27 cellular contexts compared by ENCODE assay signal in the genomic region with DNA sequence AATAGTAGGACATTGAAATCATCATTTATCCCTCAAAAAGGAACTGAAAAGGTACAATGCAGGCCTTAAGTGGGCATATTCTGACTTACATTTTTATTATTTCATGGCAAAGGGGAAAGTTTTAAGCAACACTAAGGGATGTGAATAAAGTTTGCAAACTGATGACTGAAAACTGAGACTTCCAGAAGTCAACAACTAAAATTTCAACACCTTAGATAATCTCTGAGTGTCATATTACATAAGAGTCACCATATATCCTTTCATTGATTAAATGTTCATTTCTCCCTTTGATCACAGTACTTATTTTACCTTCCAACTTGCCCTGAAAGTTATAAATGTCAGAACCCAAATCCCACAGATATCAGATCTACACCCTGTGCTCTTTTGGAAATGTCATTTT. TPM values are rescaled to one million over a fixed set of nuclear protein-coding genes. Genes with fewer than 3 reads are reported as not detected.
A peak's percentile ranks its signal among the peaks of the same experiment; 100 is the strongest.
DNase-seq lines count a peak whose midpoint lies in the region; ATAC-seq, FAIRE-seq and TF ChIP-seq lines count a peak whose summit lies in the region.
"Had no signal": no experiment of that assay in that cellular context is flagged by ENCODE, and none has a peak within 500 bp of the region (broad histone marks: within the 10 kb centered on the region; RNA-seq: fewer than 3 reads in every experiment).

No MANE protein-coding gene starts in this region.

- no peaks in the 10 kb centered on the region for H3K27me3 ChIP-seq in HUES64 (ENCODE audit: insufficient read depth, low read length)
- no peaks in the 10 kb centered on the region for H3K27me3 ChIP-seq in mammary epithelial cell (ENCODE audit: insufficient read depth, low read length)
- H3K27me3 ChIP-seq in keratinocyte (ENCODE audit: control insufficient read depth, extremely low read depth, insufficient read depth, low read length) = no peaks in the 10 kb centered on the region
- H3K27me3 ChIP-seq in suprapubic skin = no peaks in the 10 kb centered on the region
- H3K27me3 ChIP-seq: BLaER1 treated with 17β-estradiol and CSF1 and Interleukin-3, amounts not matched to agents 10 nM and 100 nM had no signal

- H3K27me3 Mint-ChIP-seq in effector memory CD8-positive, alpha-beta T cell = no peaks in the 10 kb centered on the region
- H3K27me3 Mint-ChIP-seq: CD4-positive, alpha-beta T cell had no signal

- ATAC-seq in effector memory CD8-positive, alpha-beta T cell (replicated peaks) = no peak
- ATAC-seq: A549, GM23338, PC-3 had no signal

- CTCF ChIA-PET in mammary epithelial cell (lab: Charles Lee; ENCODE audit: low non-redundant PET) = no interaction called here

- TF ChIP-seq EP300 in suprapubic skin (IDR thresholded peaks at IDR 0.05) = no peak

- H3K4me3 ChIP-seq in HUES64 (ENCODE audit: low read length) (no peak overlapping the region), mammary epithelial cell (replicated peaks in 1 of 3; ENCODE audit: insufficient read depth in 1 of 3, low read depth in 2 of 3, low read length in 3 of 3) (no peak overlapping the region), keratinocyte (ENCODE audit: control insufficient read depth in 2 of 3, extremely low read depth in 1 of 3, insufficient read depth in 2 of 3, low read depth in 1 of 3, low read length in 3 of 3) (no peak overlapping the region), suprapubic skin (no peak overlapping the region)
- H3K4me3 ChIP-seq: A549; BLaER1 treated with 17β-estradiol and CSF1 and Interleukin-3, amounts not matched to agents 10 nM and 100 nM; GM23338 had no signal

- H3K4me1 ChIP-seq in HUES64 (ENCODE audit: insufficient read depth, low read length) (peaks cover 43% of the 10 kb centered on the region), mammary epithelial cell (ENCODE audit: insufficient read depth, low read length) (peaks cover 71% of the 10 kb centered on the region), keratinocyte (ENCODE audit: control insufficient read depth, extremely low read depth, insufficient read depth, low read length) (peaks cover 56% of the 10 kb centered on the region), suprapubic skin (peaks cover 26% of the 10 kb centered on the region)

- in situ Hi-C loops in mammary epithelial cell (cut with MboI; ENCODE audit: low sequenced_read_pairs in 2 of 2) = no loop called here

- H3K9me3 Mint-ChIP-seq in effector memory CD8-positive, alpha-beta T cell = no peaks in the 10 kb centered on the region
- H3K9me3 Mint-ChIP-seq: CD4-positive, alpha-beta T cell; GM23338; H9 had no signal

- BruUV-seq in mammary epithelial cell (replicated peaks; lab: Mats Ljungman, UMichigan) = no TSS peak

- H3K36me3 ChIP-seq in HUES64 (ENCODE audit: insufficient read depth, low read length) (no peaks in the 10 kb centered on the region), mammary epithelial cell (ENCODE audit: insufficient read depth, low read length) (peaks cover 2% of the 10 kb centered on the region), keratinocyte (ENCODE audit: control insufficient read depth in 2 of 2, extremely low read depth in 1 of 2, insufficient read depth in 2 of 2, low read length in 2 of 2) (peaks cover 4% of the 10 kb centered on the region in 2 experiments), suprapubic skin (peaks cover 8% of the 10 kb centered on the region)

- H3K9me3 ChIP-seq in HUES64 (ENCODE audit: insufficient read depth, low read depth, low read length) = no peaks in the 10 kb centered on the region
- no peaks in the 10 kb centered on the region for H3K9me3 ChIP-seq in mammary epithelial cell (replicated peaks; ENCODE audit: insufficient read depth, low read length)
- no peaks in the 10 kb centered on the region for H3K9me3 ChIP-seq in keratinocyte (ENCODE audit: control insufficient read depth, low read depth, low read length)
- no peaks in the 10 kb centered on the region for H3K9me3 ChIP-seq in suprapubic skin
- H3K9me3 ChIP-seq: A549; BLaER1 treated with 17β-estradiol and CSF1 and Interleukin-3, amounts not matched to agents 10 nM and 100 nM had no signal

- H3K4me2 ChIP-seq in mammary epithelial cell (ENCODE audit: insufficient read depth, low read depth, low read length) (peak overlapping the region; percentile 13), keratinocyte (ENCODE audit: control insufficient read depth, extremely low read depth, insufficient read depth, low read depth, low read length) (peak overlapping the region; percentile 52)
- H3K4me2 ChIP-seq: A549; BLaER1 treated with 17β-estradiol and CSF1 and Interleukin-3, amounts not matched to agents 10 nM and 100 nM; GM23338 had no signal

- FAIRE-seq in keratinocyte (lab: Jason Lieb, UNC) = no peak
- FAIRE-seq: A549, D721Med had no signal

- dilution Hi-C loops in mammary epithelial cell (cut with HindIII; ENCODE audit: low sequenced_read_pairs) = no loop called here
- dilution Hi-C loops in keratinocyte (cut with MboI; ENCODE audit: extremely low pct_ligation_motif_present, low sequenced_read_pairs) = no loop called here

- H3K36me3 Mint-ChIP-seq in effector memory CD8-positive, alpha-beta T cell (ENCODE audit: insufficient read depth) = peaks cover 4% of the 10 kb centered on the region

- no peak overlapping the region for H3K9ac ChIP-seq in HUES64 (ENCODE audit: low read depth, low read length)
- peak overlapping the region; percentile 31 for H3K9ac ChIP-seq in mammary epithelial cell (ENCODE audit: insufficient read depth, low read length)
- no peak overlapping the region for H3K9ac ChIP-seq in keratinocyte (ENCODE audit: control insufficient read depth, extremely low read depth, insufficient read depth, low read length)
- H3K9ac ChIP-seq: BLaER1 treated with 17β-estradiol and CSF1 and Interleukin-3, amounts not matched to agents 10 nM and 100 nM had no signal

- no peaks in the 10 kb centered on the region for H3K9me1 ChIP-seq in keratinocyte (ENCODE audit: control insufficient read depth, extremely low read depth, insufficient read depth, low read length)

- H3K4me1 Mint-ChIP-seq in effector memory CD8-positive, alpha-beta T cell (ENCODE audit: low read depth in 2 of 2) = peaks cover 18 to 27% of the 10 kb centered on the region in 2 donors

- no peak overlapping the region for H3K27ac Mint-ChIP-seq in effector memory CD8-positive, alpha-beta T cell
- H3K27ac Mint-ChIP-seq: CD4-positive, alpha-beta T cell; GM23338; H9 had no signal

- H4K20me1 ChIP-seq in mammary epithelial cell (ENCODE audit: insufficient read depth, low read length) (no peaks in the 10 kb centered on the region), keratinocyte (ENCODE audit: control insufficient read depth, extremely low read depth, insufficient read depth, low read length) (no peaks in the 10 kb centered on the region)

- H2AFZ ChIP-seq in mammary epithelial cell (ENCODE audit: low read depth, low read length) = no peak overlapping the region
- no peak overlapping the region for H2AFZ ChIP-seq in keratinocyte (ENCODE audit: control insufficient read depth, low read length)
- H2AFZ ChIP-seq: GM23338 had no signal

- H3K79me2 ChIP-seq in mammary epithelial cell (ENCODE audit: insufficient read depth, low read length) = peaks cover 86% of the 10 kb centered on the region
- peaks cover 58% of the 10 kb centered on the region for H3K79me2 ChIP-seq in keratinocyte (ENCODE audit: control insufficient read depth, insufficient read depth, low read length)

- intact Hi-C loops in mammary epithelial cell (cut with micrococcal nuclease) = loop anchor here (5.0 kb wide), 1 partner anchor 41 kb away; no protein-coding TSS in a partner anchor

- no peak for DNase-seq in mammary epithelial cell
- no peak for DNase-seq in keratinocyte (ENCODE audit: low read depth, low spot score)
- no peak for DNase-seq in suprapubic skin (ENCODE audit: low spot score in 2 of 2)
- no peak for DNase-seq in effector memory CD8-positive, alpha-beta T cell
- no peak for DNase-seq in stimulated activated CD4-positive, alpha-beta T cell treated with anti-CD3 and anti-CD28 coated beads, Interleukin-1b, Interleukin-23, amount 100 ng/mL, for 48 hours
- DNase-seq in DMS79 (lab: John Stamatoyannopoulos, UW) = no peak
- DNase-seq: AML-193; CD4-positive, alpha-beta T cell; H9; Karpas-422; NCI-H1105; NCI-H146; NCI-H2029; NCI-H446; NCI-H524 treated with DMSO at 0.1 percent for 48 hours; NCI-H774; PC-3; SHP77 had no signal

- no peak overlapping the region for H3K4me3 Mint-ChIP-seq in effector memory CD8-positive, alpha-beta T cell
- H3K4me3 Mint-ChIP-seq: CD4-positive, alpha-beta T cell; GM23338; H9 had no signal

- H3K27ac ChIP-seq in HUES64 (ENCODE audit: low read depth, low read length) = 0 out of 2 replicates have a peak overlapping the region, but pooled peaks have one; percentile 2
- H3K27ac ChIP-seq in mammary epithelial cell (ENCODE audit: insufficient read depth, low read depth, low read length) = peak overlapping the region; percentile 90
- peak overlapping the region; percentile 73 for H3K27ac ChIP-seq in keratinocyte (ENCODE audit: control insufficient read depth, insufficient read depth, low read length)
- H3K27ac ChIP-seq in suprapubic skin = peak overlapping the region; percentile 68
- H3K27ac ChIP-seq: A549; BLaER1 treated with 17β-estradiol and CSF1 and Interleukin-3, amounts not matched to agents 10 nM and 100 nM; HL-60 had no signal

- TF ChIP-seq CTCF in mammary epithelial cell (conservative IDR thresholded peaks at IDR 0.05 in 1 of 2, IDR thresholded peaks at IDR 0.05 in 1 of 2; ENCODE audit: extremely low read depth in 1 of 2, insufficient read depth in 1 of 2, low read depth in 1 of 2, low read length in 2 of 2) (no peak), keratinocyte (optimal IDR thresholded peaks at IDR 0.05 in 1 of 3, IDR thresholded peaks at IDR 0.05 in 1 of 3, conservative IDR thresholded peaks at IDR 0.05 in 1 of 3; ENCODE audit: extremely low read depth in 1 of 3, insufficient read depth in 2 of 3, low read length in 3 of 3) (no peak), suprapubic skin (IDR thresholded peaks at IDR 0.05) (no peak)

- no peak for TF ChIP-seq POLR2A in suprapubic skin (IDR thresholded peaks at IDR 0.05)

RNA-seq across cellular contexts. Expression of a gene that starts 44.5 kb away (rescaled TPM):
- 3,162 TPM for polyA plus RNA-seq in HUES64 (2013, experiment 1 of 2)
- polyA plus RNA-seq in HUES64 (2013, experiment 2 of 2) = 3,959 TPM
- total RNA-seq in mammary epithelial cell (under 1 TPM in 1 of 2 donors, not detected in 1; under 0.01 TPM), suprapubic skin (not detected)
- polyA plus RNA-seq in mammary epithelial cell (not detected), keratinocyte (not detected in 3 replicates)
- polyA minus RNA-seq in mammary epithelial cell (not detected), keratinocyte (under 0.01 TPM in 3 replicates)
- polyA plus RNA-seq in keratinocyte (2011; ENCODE audit: low read depth) = not detected
- polyA plus RNA-seq in keratinocyte (2011; cell fraction: cytosol; rRNA removed) = not detected in 2 replicates
- not detected in 2 replicates for polyA plus RNA-seq in keratinocyte (2011; cell fraction: nucleus; rRNA removed)
- polyA plus RNA-seq in keratinocyte (2012; ENCODE audit: low replicate concordance) = not detected in 2 replicates
- polyA minus RNA-seq in keratinocyte (2011; cell fraction: cytosol; rRNA and poly(A)+ RNA removed) = 1,401 TPM
- polyA minus RNA-seq in keratinocyte (2011; cell fraction: nucleus; rRNA and poly(A)+ RNA removed) = under 0.01 TPM in 2 replicates
- total RNA-seq: CD4-positive, alpha-beta T cell; G401; GM23338; H9; PC-3; RPMI7951; SK-MEL-5 had no signal
- polyA plus RNA-seq: A549, GM23338 had no signal

Comparison
In these comparisons a context has a peak if more than half of its experiments do, and no peak if none do; other contexts are left out.
1. H3K27ac ChIP-seq: peak in every context shown above with its lines; median percentile 90 in mammary epithelial cell; 73 in keratinocyte; 68 in suprapubic skin; 2 in HUES64.